In the genomic region with DNA sequence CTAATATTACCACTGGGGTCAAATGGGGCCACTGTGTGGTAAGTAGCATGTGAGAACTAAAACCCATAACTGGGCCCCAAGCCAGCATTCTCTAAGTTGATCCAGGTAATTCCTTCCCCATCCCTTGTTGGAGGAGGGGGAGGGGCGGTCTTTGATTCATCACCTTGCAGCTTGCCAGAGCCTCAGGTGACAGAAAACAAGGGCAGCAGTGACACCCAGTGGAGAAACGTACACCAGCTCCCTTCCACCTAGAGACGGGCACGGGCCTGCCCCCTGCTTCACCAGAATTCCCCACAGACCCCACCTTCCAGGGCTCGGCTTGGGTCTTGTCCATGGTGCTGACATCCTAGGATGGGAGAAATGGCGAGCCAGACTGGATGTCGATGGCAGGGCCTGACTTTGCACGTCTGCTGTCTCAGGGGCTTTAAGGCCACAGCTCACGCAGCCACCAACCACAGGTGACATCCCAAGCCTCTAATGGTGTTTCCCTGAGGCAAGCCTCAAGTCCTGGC, we compare ENCODE assay signal across 8 cellular contexts.
DNase-seq lines count a peak whose midpoint lies in the region; ATAC-seq and TF ChIP-seq lines count a peak whose summit lies in the region.

No MANE protein-coding gene starts in this region.

- no peak for TF ChIP-seq POLR2A in GM18505 (IDR thresholded peaks at IDR 0.05; ENCODE audit: borderline replicate concordance, extremely low read depth, insufficient read depth, insufficient read length)

- H3K4me1 Mint-ChIP-seq in activated naive CD8-positive, alpha-beta T cell treated with anti-CD3 and anti-CD28 coated beads, Interleukin-2, amount 50 U/mL, for 24 hours: peaks cover 3% of the 10 kb centered on the region
- no peaks in the 10 kb centered on the region for H3K4me1 Mint-ChIP-seq in natural killer cell

- H3K9me3 ChIP-seq in A673 (ENCODE audit: low read depth, low read length, poor library complexity, severe bottlenecking) (no peaks in the 10 kb centered on the region), iPS DF 6.9 (ENCODE audit: control insufficient read depth, insufficient read depth, low read length) (no peaks in the 10 kb centered on the region)

- intact Hi-C loops in A673 (cut with micrococcal nuclease; ENCODE audit: unreplicated experiment): loop anchor here (1.0 kb wide), 1 partner anchor 54 kb away; no protein-coding TSS in a partner anchor
- intact Hi-C loops in natural killer cell (cut with micrococcal nuclease): no loop called here

- DNase-seq in A673 (ENCODE audit: low spot score) (peak; percentile 72), HPDE6-E6E7 (ENCODE audit: extremely low spot score) (peak; percentile 96), NCI-H82 (lab: John Stamatoyannopoulos, UW) (peak; percentile 99), iPS DF 6.9 (ENCODE audit: low read depth, low spot score) (peak; percentile 96), natural killer cell (no peak)
- peak; percentile 44 for DNase-seq in activated naive CD8-positive, alpha-beta T cell treated with anti-CD3 and anti-CD28 coated beads, Interleukin-2, amount 50 U/mL, for 24 hours
- DNase-seq in stimulated activated CD4-positive, alpha-beta T cell treated with anti-CD3 and anti-CD28 coated beads, Interleukin-4, amount 100 ng/mL, for 4 hours: peak; percentile 7

- H3K4me3 Mint-ChIP-seq in activated naive CD8-positive, alpha-beta T cell treated with anti-CD3 and anti-CD28 coated beads, Interleukin-2, amount 50 U/mL, for 24 hours: no peak overlapping the region
- H3K4me3 Mint-ChIP-seq in natural killer cell: no peak overlapping the region

- BruUV-seq in A673 (replicated peaks; lab: Mats Ljungman, UMichigan): no TSS peak

- no peaks in the 10 kb centered on the region for H3K27me3 Mint-ChIP-seq in activated naive CD8-positive, alpha-beta T cell treated with anti-CD3 and anti-CD28 coated beads, Interleukin-2, amount 50 U/mL, for 24 hours
- no peaks in the 10 kb centered on the region for H3K27me3 Mint-ChIP-seq in natural killer cell (ENCODE audit: low read depth in 2 of 2)

- CTCF ChIA-PET in A673 (lab: Charles Lee): interaction anchor here (0.5 to 1.9 kb wide), 5 partner anchors 14 to 174 kb away, joined by 3 to 10 read pairs (median 5); no protein-coding TSS in a partner anchor

- TF ChIP-seq CTCF in A673 (conservative IDR thresholded peaks at IDR 0.05; ENCODE audit: low read depth, low read length) (peak; percentile 61), natural killer cell (IDR thresholded peaks at IDR 0.05) (no peak)

- no peaks in the 10 kb centered on the region for H3K4me1 ChIP-seq in A673 (ENCODE audit: insufficient read depth, low read length, poor library complexity, severe bottlenecking)
- H3K4me1 ChIP-seq in iPS DF 6.9 (ENCODE audit: control insufficient read depth, insufficient read depth, low read length): peaks cover 2% of the 10 kb centered on the region; the same call in 1 of the 2 replicates

- ATAC-seq in GM18505 (IDR thresholded peaks at IDR 0.05; ENCODE audit: unreplicated experiment): peak; percentile 80
- ATAC-seq in activated naive CD8-positive, alpha-beta T cell treated with anti-CD3 and anti-CD28 coated beads, Interleukin-2, amount 50 U/mL, for 24 hours: peak; percentile 47
- no peak for ATAC-seq in natural killer cell

- H3K36me3 ChIP-seq in A673 (ENCODE audit: insufficient read depth, low read length, poor library complexity, severe bottlenecking) (no peaks in the 10 kb centered on the region), iPS DF 6.9 (ENCODE audit: control insufficient read depth, insufficient read depth, low read length) (no peaks in the 10 kb centered on the region)

- no peaks in the 10 kb centered on the region for H3K36me3 Mint-ChIP-seq in activated naive CD8-positive, alpha-beta T cell treated with anti-CD3 and anti-CD28 coated beads, Interleukin-2, amount 50 U/mL, for 24 hours (ENCODE audit: low read depth)
- H3K36me3 Mint-ChIP-seq in natural killer cell: no peaks in the 10 kb centered on the region

- H3K4me3 ChIP-seq in A673 (ENCODE audit: low read depth, low read length, poor library complexity, severe bottlenecking): no peak overlapping the region
- no peak overlapping the region for H3K4me3 ChIP-seq in iPS DF 6.9 (ENCODE audit: low read length)

- no peak overlapping the region for H3K27ac ChIP-seq in A673 (ENCODE audit: low read depth, low read length, poor library complexity, severe bottlenecking)
- H3K27ac ChIP-seq in iPS DF 6.9 (ENCODE audit: low read length): no peak overlapping the region

- H3K9me3 Mint-ChIP-seq in activated naive CD8-positive, alpha-beta T cell treated with anti-CD3 and anti-CD28 coated beads, Interleukin-2, amount 50 U/mL, for 24 hours: peaks cover 14% of the 10 kb centered on the region
- H3K9me3 Mint-ChIP-seq in natural killer cell: no peaks in the 10 kb centered on the region

- WGBS in iPS DF 6.9 (ENCODE audit: insufficient coverage, insufficient read length): no CpG with 5 or more reads among the region's 9 CpGs

- POLR2A ChIA-PET in A673 (lab: Charles Lee; ENCODE audit: low non-redundant PET): interaction anchor here (0.6 kb wide), 1 partner anchor 58 kb away, joined by 3 read pairs; no protein-coding TSS in a partner anchor

- H3K27me3 ChIP-seq in A673 (replicated peaks; ENCODE audit: insufficient read depth, low read depth, low read length, poor library complexity) (peaks cover 6% of the 10 kb centered on the region), iPS DF 6.9 (ENCODE audit: control insufficient read depth, insufficient read depth, low read length) (no peaks in the 10 kb centered on the region)

- H3K27ac Mint-ChIP-seq in activated naive CD8-positive, alpha-beta T cell treated with anti-CD3 and anti-CD28 coated beads, Interleukin-2, amount 50 U/mL, for 24 hours: no peak overlapping the region
- no peak overlapping the region for H3K27ac Mint-ChIP-seq in natural killer cell

Comparison
In these comparisons a context has a peak if more than half of its experiments do, and no peak if none do; other contexts are left out.
1. ATAC-seq: peak in GM18505 (single experiment) and activated naive CD8-positive, alpha-beta T cell treated with anti-CD3 and anti-CD28 coated beads, Interleukin-2, amount 50 U/mL, for 24 hours (single experiment); none in natural killer cell (0 of 3).